31 cellular contexts compared by ENCODE assay signal in genomic region chr7:17472939-17473338, GRCh38.
DNase-seq lines count a peak whose midpoint lies in the region; ATAC-seq, FAIRE-seq and TF ChIP-seq lines count a peak whose summit lies in the region.
"Had no signal": no experiment of that assay in that cellular context is flagged by ENCODE, and none has a peak within 500 bp of the region (broad histone marks: within the 10 kb centered on the region; RNA-seq: fewer than 3 reads in every experiment).

No MANE protein-coding gene starts in this region.

- no peak for FAIRE-seq in GM12878 (lab: Jason Lieb, UNC)
- FAIRE-seq: astrocyte, D721Med, HTR-8/SVneo, islet of Langerhans, urothelium cell line had no signal

- no TSS peak for BruUV-seq in GM12878 (replicated peaks; lab: Mats Ljungman, UMichigan)

- no peak for TF ChIP-seq CTCF in GM12865 (IDR thresholded peaks at IDR 0.05; ENCODE audit: insufficient read depth, low read depth, low read length, missing control alignments)
- TF ChIP-seq CTCF in GM12878 (IDR thresholded peaks at IDR 0.05 in 2 of 3, conservative IDR thresholded peaks at IDR 0.05 in 1 of 3; ENCODE audit: control insufficient read depth in 2 of 3, extremely low read depth in 1 of 3, insufficient read depth in 1 of 3, low read depth in 3 of 3, low read length in 3 of 3): no peak
- TF ChIP-seq CTCF in tibial artery (IDR thresholded peaks at IDR 0.05): no peak

- H3K27ac ChIP-seq in GM12878 (ENCODE audit: control insufficient read depth, insufficient read depth): no peak overlapping the region
- H3K27ac ChIP-seq in tibial artery: no peak overlapping the region
- H3K27ac ChIP-seq: C4-2B, right atrium auricular region had no signal

- intact Hi-C loops in GM12878 (cut with micrococcal nuclease; ENCODE audit: unreplicated experiment) (loop anchor here (1.0 kb wide), 1 partner anchor 9 kb away; no protein-coding TSS in a partner anchor), tibial artery (cut with DNase I; ENCODE audit: low total_unique reads) (no loop called here), Right ventricle myocardium inferior (cut with DNase I) (no loop called here)

- TF ChIP-seq POLR2A in GM12878 (IDR thresholded peaks at IDR 0.05; ENCODE audit: low read depth, low read length): no peak

- no peaks in the 10 kb centered on the region for H4K20me1 ChIP-seq in GM12878 (ENCODE audit: control insufficient read depth, insufficient read depth)

- H3K79me2 ChIP-seq in GM12878 (ENCODE audit: control insufficient read depth, insufficient read depth, low read length): no peaks in the 10 kb centered on the region

- TF ChIP-seq RAD21 in GM12878 (IDR thresholded peaks at IDR 0.05; ENCODE audit: insufficient read depth, low read depth, low read length): no peak

- no peak overlapping the region for H2AFZ ChIP-seq in GM12878 (ENCODE audit: control insufficient read depth, low read depth, low read length)

- no peak for TF ChIP-seq EP300 in GM12878 (IDR thresholded peaks at IDR 0.05; ENCODE audit: borderline replicate concordance in 1 of 2, control insufficient read depth in 1 of 2, low read depth in 2 of 2, low read length in 2 of 2)

- ATAC-seq in GM21529 (IDR thresholded peaks at IDR 0.05; ENCODE audit: unreplicated experiment): peak; percentile 59
- peak; percentile 74 for ATAC-seq in HG03175 (IDR thresholded peaks at IDR 0.05; ENCODE audit: unreplicated experiment)
- peak; percentile 67 for ATAC-seq in GM12878
- ATAC-seq in Right ventricle myocardium inferior: no peak
- ATAC-seq: activated T-helper 17 cell treated with anti-CD3 and anti-CD28 coated beads, Interleukin-2, amount 50 U/mL, for 72 hours had no signal

- no peaks in the 10 kb centered on the region; the same call in 2 of the 3 replicates for H3K9me3 ChIP-seq in GM12878 (replicated peaks; ENCODE audit: control insufficient read depth, insufficient read depth, low read length)
- no peaks in the 10 kb centered on the region for H3K9me3 ChIP-seq in tibial artery
- H3K9me3 ChIP-seq: right atrium auricular region had no signal

- in situ Hi-C loops in GM12878 (cut with MboI): no loop called here

- no peaks in the 10 kb centered on the region for H3K36me3 ChIP-seq in GM12878 (ENCODE audit: control insufficient read depth in 2 of 2, insufficient read depth in 2 of 2, low read length in 1 of 2)
- H3K36me3 ChIP-seq in tibial artery: no peaks in the 10 kb centered on the region
- H3K36me3 ChIP-seq: right atrium auricular region had no signal

- 28% methylated on average over 2 of the region's 2 CpGs for WGBS in GM12878 (ENCODE audit: insufficient coverage, insufficient replicate concordance, low lambda C conversion rate, missing lambda C conversion rate)

- 0 out of 2 replicates have a peak overlapping the region, but pooled peaks have one; percentile 38 for H3K4me2 ChIP-seq in GM12878 (ENCODE audit: control insufficient read depth, insufficient read depth)

- no peaks in the 10 kb centered on the region for H3K27me3 ChIP-seq in GM12878 (replicated peaks in 1 of 2; ENCODE audit: control insufficient read depth in 2 of 2, insufficient read depth in 2 of 2, low read length in 1 of 2)
- no peaks in the 10 kb centered on the region for H3K27me3 ChIP-seq in tibial artery
- H3K27me3 ChIP-seq: right atrium auricular region had no signal

- H3K9ac ChIP-seq in GM12878 (ENCODE audit: control insufficient read depth, insufficient read depth, low read length): no peak overlapping the region

- RAD21 ChIA-PET in GM12878 (lab: Charles Lee; ENCODE audit: unreplicated experiment): no interaction called here

- peak; percentile 19 for DNase-seq in GM12865 (ENCODE audit: low read depth)
- no peak for DNase-seq in GM12878 (ENCODE audit: low read depth, low spot score)
- DNase-seq in activated CD4-positive, CD25-positive, alpha-beta regulatory T cell treated with anti-CD3 and anti-CD28 coated beads, Interleukin-2, amount 50 U/mL, for 72 hours: no peak
- DNase-seq in AG08396 (ENCODE audit: low spot score): no peak
- no peak for DNase-seq in tibial artery
- no peak for DNase-seq in Right ventricle myocardium inferior (ENCODE audit: missing footprints)
- DNase-seq: ACHN; activated CD4-positive, alpha-beta T cell treated with anti-CD3 and anti-CD28 coated beads, Interleukin-2, amount 10 ng/mL, durations not matched to agents 7 days and 5 days; cerebellar nuclear complex; effector CD4-positive, alpha-beta T cell; erythroblast; foreskin melanocyte; HCEC 1CT; hypothalamus; NCI-H1105; NCI-H2081 treated with DMSO at 0.1 percent for 48 hours; NCI-H510A treated with DMSO at 0.1 percent for 48 hours; occipital lobe; SIG-M5; stimulated activated CD4-positive, alpha-beta T cell treated with anti-CD3 and anti-CD28 coated beads, Interleukin-12 subunit alpha, Interleukin-12 subunit beta, amount 100 ng/mL, for 4 hours had no signal

- SMC1A ChIA-PET in GM12878 (lab: Charles Lee; ENCODE audit: uncharacterized antibody, unreplicated experiment): interaction anchor here (1.0 to 2.6 kb wide), 8 partner anchors 10 to 170 kb away, joined by 3 to 7 read pairs (median 4); no protein-coding TSS in a partner anchor

- peaks cover 5% of the 10 kb centered on the region; the same call in 1 of the 2 replicates for H3K4me1 ChIP-seq in GM12878 (ENCODE audit: control insufficient read depth, insufficient read depth, low read length)
- H3K4me1 ChIP-seq in tibial artery: no peaks in the 10 kb centered on the region
- H3K4me1 ChIP-seq: right atrium auricular region had no signal

- POLR2A ChIA-PET in GM12878 (lab: Charles Lee): no interaction called here

- H3K4me3 ChIP-seq in GM12865 (ENCODE audit: low read depth, low read length): no peak overlapping the region
- H3K4me3 ChIP-seq in GM12878: no peak overlapping the region
- H3K4me3 ChIP-seq in tibial artery: no peak overlapping the region
- H3K4me3 ChIP-seq: lung, right atrium auricular region had no signal

- CTCF ChIA-PET in GM12878 (lab: Yijun Ruan, JAX): interaction anchor here (1.2 to 1.7 kb wide), 2 partner anchors 9 to 170 kb away, joined by 4 read pairs; no protein-coding TSS in a partner anchor

TF ChIP-seq in GM12878, 131 proteins besides CTCF, POLR2A, EP300 and RAD21:
- TF ChIP-seq NFXL1 (IDR thresholded peaks at IDR 0.05; ENCODE audit: borderline replicate concordance) (no peak), SPI1 (IDR thresholded peaks at IDR 0.05; ENCODE audit: borderline replicate concordance, insufficient read depth, low read depth, low read length) (peak; percentile 43; the same call in 1 of the 2 replicates), JUNB (IDR thresholded peaks at IDR 0.05) (peak; percentile 68), IKZF1 (conservative IDR thresholded peaks at IDR 0.05) (no peak)
